In the genomic region with DNA sequence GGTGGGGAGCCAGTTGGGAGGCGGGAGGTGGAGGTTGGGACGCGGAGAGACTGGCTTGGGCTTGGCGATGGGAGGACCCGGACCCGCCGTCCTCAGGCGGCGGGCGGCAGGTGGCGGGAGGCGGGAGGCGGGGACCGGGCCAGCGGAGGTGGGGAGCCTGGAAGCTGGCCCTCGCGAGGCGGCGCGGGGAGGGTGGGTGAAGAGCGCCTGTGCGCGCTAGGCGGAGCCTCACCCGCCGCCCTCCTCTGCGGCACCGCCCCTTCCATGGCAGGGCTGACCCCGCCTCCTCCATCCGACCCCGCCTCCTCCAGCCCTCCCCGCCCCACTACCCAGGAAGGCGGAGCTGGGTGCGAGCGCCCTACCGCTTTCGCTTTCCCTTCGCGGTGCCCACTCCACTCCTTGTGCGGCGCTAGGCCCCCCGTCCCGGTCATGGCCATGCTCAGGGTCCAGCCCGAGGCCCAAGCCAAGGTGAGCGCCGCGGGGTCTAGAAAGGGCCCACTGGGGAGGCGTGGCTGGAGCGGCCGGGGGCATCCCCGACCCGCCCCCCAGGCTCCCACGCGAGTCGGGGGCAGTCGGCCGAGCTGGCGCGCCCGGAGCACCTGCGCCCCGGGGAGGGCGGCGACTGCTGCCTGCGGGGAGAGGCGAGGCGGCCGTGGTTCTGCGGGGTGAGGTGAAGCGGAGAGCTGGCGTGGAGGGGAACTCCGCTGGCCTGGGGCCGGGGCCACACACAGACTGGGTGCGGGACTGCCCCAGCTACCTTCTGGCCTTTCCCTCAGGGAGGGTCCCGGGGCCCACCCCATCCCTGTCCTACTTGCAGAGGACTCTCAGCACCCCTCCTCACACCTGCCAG, we compare ENCODE assay signal across 1 cellular context.
A peak's percentile ranks its signal among the peaks of the same experiment; 100 is the strongest.
TF ChIP-seq lines count a peak whose summit lies in the region.

A gene (plus strand): TSS at position 361 of the 850 bp plus-strand sequence. CDS start 69 bp downstream, at position 430.

TF ChIP-seq in IMR-90, 13 proteins besides CTCF, POLR2A, EP300 and RAD21 (continued from another document):
- TF ChIP-seq RFX5 (IDR thresholded peaks at IDR 0.05; ENCODE audit: low read depth, low read length) (no peak), MXI1 (IDR thresholded peaks at IDR 0.05; ENCODE audit: borderline replicate concordance, low read depth, low read length) (peak; percentile 58; the same call in 1 of the 2 replicates), NFE2L2 (IDR thresholded peaks at IDR 0.05; ENCODE audit: low read depth, low read length) (no peak), SMC3 (IDR thresholded peaks at IDR 0.05; ENCODE audit: low read depth, low read length) (no peak), CEBPB (IDR thresholded peaks at IDR 0.05; ENCODE audit: low read depth, low read length) (no peak), MAZ (IDR thresholded peaks at IDR 0.05; ENCODE audit: borderline replicate concordance, low read depth, low read length) (peak; percentile 77)
- TF ChIP-seq, protein P1, sequence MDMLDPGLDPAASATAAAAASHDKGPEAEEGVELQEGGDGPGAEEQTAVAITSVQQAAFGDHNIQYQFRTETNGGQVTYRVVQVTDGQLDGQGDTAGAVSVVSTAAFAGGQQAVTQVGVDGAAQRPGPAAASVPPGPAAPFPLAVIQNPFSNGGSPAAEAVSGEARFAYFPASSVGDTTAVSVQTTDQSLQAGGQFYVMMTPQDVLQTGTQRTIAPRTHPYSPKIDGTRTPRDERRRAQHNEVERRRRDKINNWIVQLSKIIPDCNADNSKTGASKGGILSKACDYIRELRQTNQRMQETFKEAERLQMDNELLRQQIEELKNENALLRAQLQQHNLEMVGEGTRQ (IDR thresholded peaks at IDR 0.05; ENCODE audit: low read depth, low read length) = no peak
- TF ChIP-seq, protein P2, sequence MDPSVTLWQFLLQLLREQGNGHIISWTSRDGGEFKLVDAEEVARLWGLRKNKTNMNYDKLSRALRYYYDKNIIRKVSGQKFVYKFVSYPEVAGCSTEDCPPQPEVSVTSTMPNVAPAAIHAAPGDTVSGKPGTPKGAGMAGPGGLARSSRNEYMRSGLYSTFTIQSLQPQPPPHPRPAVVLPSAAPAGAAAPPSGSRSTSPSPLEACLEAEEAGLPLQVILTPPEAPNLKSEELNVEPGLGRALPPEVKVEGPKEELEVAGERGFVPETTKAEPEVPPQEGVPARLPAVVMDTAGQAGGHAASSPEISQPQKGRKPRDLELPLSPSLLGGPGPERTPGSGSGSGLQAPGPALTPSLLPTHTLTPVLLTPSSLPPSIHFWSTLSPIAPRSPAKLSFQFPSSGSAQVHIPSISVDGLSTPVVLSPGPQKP (IDR thresholded peaks at IDR 0.05; ENCODE audit: borderline replicate concordance, low read depth, low read length) = no peak
